18 cellular contexts compared by ENCODE assay signal in the genomic region with DNA sequence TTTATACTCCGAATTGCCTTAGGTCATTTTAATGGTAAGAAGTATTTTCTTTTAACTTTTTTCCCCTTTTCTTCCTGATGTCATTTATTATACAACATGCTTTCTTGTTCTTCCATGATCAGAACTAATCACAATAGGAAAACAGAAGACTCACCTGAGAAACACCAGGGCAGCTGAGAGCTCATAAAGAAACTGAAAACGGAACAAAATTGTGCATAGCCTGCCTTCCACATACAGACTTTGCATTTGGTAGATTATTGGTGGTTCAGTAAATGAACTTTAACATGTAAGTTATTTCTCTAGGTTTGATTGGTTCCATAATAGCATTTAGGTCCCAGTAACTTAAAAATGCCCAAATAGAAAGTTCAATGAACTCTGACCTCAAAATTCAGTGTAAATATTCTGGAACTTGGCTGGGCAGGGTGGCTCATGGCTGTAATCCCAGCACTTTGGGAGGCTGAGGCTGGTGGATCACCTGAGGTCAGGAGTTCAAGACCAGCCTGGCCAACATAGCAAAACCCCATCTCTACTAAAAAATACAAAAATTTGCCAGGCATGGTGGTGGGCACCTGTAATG.
A peak's percentile ranks its signal among the peaks of the same experiment; 100 is the strongest.
DNase-seq lines count a peak whose midpoint lies in the region; ATAC-seq and TF ChIP-seq lines count a peak whose summit lies in the region.
"Had no signal": no experiment of that assay in that cellular context is flagged by ENCODE, and none has a peak within 500 bp of the region (broad histone marks: within the 10 kb centered on the region; RNA-seq: fewer than 3 reads in every experiment).

No MANE protein-coding gene starts in this region.

- peaks cover 38% of the 10 kb centered on the region for H3K4me1 Mint-ChIP-seq in neural crest cell

- no peaks in the 10 kb centered on the region for H3K36me3 Mint-ChIP-seq in neural crest cell (ENCODE audit: low read depth)
- H3K36me3 Mint-ChIP-seq: activated naive CD8-positive, alpha-beta T cell; brain; IgD-negative memory B cell had no signal

- DNase-seq in neural crest cell (ENCODE audit: low read depth, low spot score), result no peak
- DNase-seq in NCI-H128 (lab: John Stamatoyannopoulos, UW; ENCODE audit: unreplicated experiment), result no peak
- no peak for DNase-seq in ureter (ENCODE audit: low spot score)
- DNase-seq in UCSD-AML1 (lab: John Stamatoyannopoulos, UW; ENCODE audit: unreplicated experiment), result no peak
- DNase-seq: activated T-cell treated with anti-CD3 and anti-CD28 coated beads, Interleukin-2, amount 50 U/mL, for 4 hours; BE2C; GDM1; GM23248; MV-4-11; NCI-H82; stimulated activated CD4-positive, alpha-beta T cell treated with anti-CD3 and anti-CD28 coated beads, Interleukin-4, amount 100 ng/mL, for 4 hours had no signal

- peaks cover 3% of the 10 kb centered on the region for H3K27me3 Mint-ChIP-seq in neural crest cell (ENCODE audit: low read depth)

- ATAC-seq in GM18867 (IDR thresholded peaks at IDR 0.05; ENCODE audit: unreplicated experiment) (peak; percentile 74), GM21447 (IDR thresholded peaks at IDR 0.05; ENCODE audit: unreplicated experiment) (peak; percentile 76), HG03066 (IDR thresholded peaks at IDR 0.05; ENCODE audit: low read depth, unreplicated experiment) (peak; percentile 86)
- ATAC-seq: activated T-cell treated with anti-CD3 and anti-CD28 coated beads, Interleukin-2, amount 50 U/mL, for 4 hours had no signal

- H3K9me3 Mint-ChIP-seq in neural crest cell, result no peaks in the 10 kb centered on the region
- H3K9me3 Mint-ChIP-seq: activated T-cell treated with anti-CD3 and anti-CD28 coated beads, Interleukin-2, amount 50 U/mL, for 4 hours; dendritic cell treated with granulocyte-macrophage colony-stimulating factor and Interleukin-4, amounts not matched to agents 40 ng/mL and 50 ng/mL, for 4 days; IgD-negative memory B cell had no signal

- peak overlapping the region; percentile 19 for H3K4me3 Mint-ChIP-seq in neural crest cell
- H3K4me3 Mint-ChIP-seq: activated naive CD8-positive, alpha-beta T cell; activated T-cell treated with anti-CD3 and anti-CD28 coated beads, Interleukin-2, amount 50 U/mL, for 4 hours; dendritic cell treated with granulocyte-macrophage colony-stimulating factor and Interleukin-4, amounts not matched to agents 40 ng/mL and 50 ng/mL, for 4 days; IgD-negative memory B cell had no signal

- no peak overlapping the region for H3K27ac Mint-ChIP-seq in neural crest cell (ENCODE audit: unreplicated experiment)
- H3K27ac Mint-ChIP-seq: activated naive CD8-positive, alpha-beta T cell; dendritic cell treated with granulocyte-macrophage colony-stimulating factor and Interleukin-4, amounts not matched to agents 40 ng/mL and 50 ng/mL, for 4 days; IgD-negative memory B cell had no signal

- no peak for TF ChIP-seq CTCF in neural crest cell (conservative IDR thresholded peaks at IDR 0.05)
